Comparison of ENCODE assay signal across 23 cellular contexts in the genomic region with DNA sequence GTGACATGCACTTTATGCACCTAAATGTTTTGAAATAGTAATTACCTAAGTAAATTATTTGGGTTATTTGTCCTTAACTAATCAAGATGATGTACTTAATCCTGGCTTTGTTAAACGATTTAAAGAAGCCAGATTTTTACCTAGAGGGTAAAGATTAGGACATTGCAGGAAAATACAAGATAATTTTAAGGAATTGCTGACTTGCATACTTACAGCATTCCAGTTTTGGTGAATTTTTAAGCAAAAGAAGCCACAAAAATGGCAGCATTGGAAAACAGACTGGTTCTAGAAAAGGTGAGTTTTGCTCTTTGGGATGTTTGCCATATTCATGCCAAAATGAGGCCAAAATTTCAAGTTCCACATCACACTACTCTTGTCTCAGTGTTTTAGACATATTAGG.
"Had no signal": no experiment of that assay in that cellular context is flagged by ENCODE, and none has a peak within 500 bp of the region (broad histone marks: within the 10 kb centered on the region; RNA-seq: fewer than 3 reads in every experiment).

No MANE protein-coding gene starts in this region.

- H3K4me3 ChIP-seq: adrenal gland, MG63, SJCRH30 had no signal

- H3K27ac Mint-ChIP-seq: activated CD8-positive, alpha-beta T cell treated with anti-CD3 and anti-CD28 coated beads, Interleukin-2, amount 10 ng/mL, durations not matched to agents 7 days and 5 days; activated naive CD8-positive, alpha-beta T cell treated with anti-CD3 and anti-CD28 coated beads, Interleukin-2, amount 10 ng/mL, durations not matched to agents 7 days and 5 days; T-helper 1 cell treated with Interleukin-12 subunit alpha and Interleukin-12 subunit beta and Interleukin-4 antibody, amounts not matched to agents 30 μg/mL and 1 μg/mL, for 36 hours; WTC11 had no signal

- ATAC-seq: activated CD8-positive, alpha-beta T cell treated with anti-CD3 and anti-CD28 coated beads, Interleukin-2, amount 10 ng/mL, durations not matched to agents 7 days and 5 days; WTC11 had no signal

- H3K27ac ChIP-seq: adrenal gland, KMS-11, SJCRH30 had no signal

- H3K4me3 Mint-ChIP-seq: activated CD8-positive, alpha-beta T cell treated with anti-CD3 and anti-CD28 coated beads, Interleukin-2, amount 10 ng/mL, durations not matched to agents 7 days and 5 days; activated naive CD8-positive, alpha-beta T cell treated with anti-CD3 and anti-CD28 coated beads, Interleukin-2, amount 10 ng/mL, durations not matched to agents 7 days and 5 days; T-helper 1 cell treated with Interleukin-12 subunit alpha and Interleukin-12 subunit beta and Interleukin-4 antibody, amounts not matched to agents 30 μg/mL and 1 μg/mL, for 36 hours; WTC11 had no signal

- DNase-seq: activated CD4-positive, alpha-beta T cell treated with anti-CD3 and anti-CD28 coated beads for 48 hours; activated CD4-positive, alpha-beta T cell treated with anti-CD3 and anti-CD28 coated beads, Interleukin-2, amount 50 U/mL, for 4 hours; activated CD4-positive, CD25-positive, alpha-beta regulatory T cell treated with anti-CD3 and anti-CD28 coated beads, Interleukin-2, amount 50 U/mL, for 72 hours; activated CD8-positive, alpha-beta memory T cell treated with anti-CD3 and anti-CD28 coated beads, Interleukin-2, amount 50 U/mL, for 48 hours; activated CD8-positive, alpha-beta T cell treated with anti-CD3 and anti-CD28 coated beads, Interleukin-2, amount 10 ng/mL, durations not matched to agents 7 days and 5 days; activated naive CD4-positive, alpha-beta T cell treated with anti-CD3 and anti-CD28 coated beads, Interleukin-2, amount 50 U/mL, for 16 hours; activated naive CD8-positive, alpha-beta T cell treated with anti-CD3 and anti-CD28 coated beads, Interleukin-2, amount 10 ng/mL, durations not matched to agents 7 days and 5 days; activated T-cell treated with anti-CD3 and anti-CD28 coated beads, Interleukin-2, amount 50 U/mL, for 1 hour; adrenal gland; anterior cingulate cortex; caudate nucleus; MG63; MV-4-11; NCI-H1105; NCI-H1436; NCI-H1694 treated with DMSO at 0.1 percent for 48 hours; NCI-H2081; NCI-H524; Right ventricle myocardium superior; SJCRH30 had no signal

- H3K27me3 ChIP-seq: adrenal gland, MG63, SJCRH30 had no signal

- H3K36me3 ChIP-seq: MG63 had no signal

- H3K9me3 ChIP-seq: adrenal gland, MG63, SJCRH30 had no signal

- H3K4me1 Mint-ChIP-seq: WTC11 had no signal

- H3K36me3 Mint-ChIP-seq: WTC11 had no signal

- H3K27me3 Mint-ChIP-seq: activated naive CD8-positive, alpha-beta T cell treated with anti-CD3 and anti-CD28 coated beads, Interleukin-2, amount 10 ng/mL, durations not matched to agents 7 days and 5 days had no signal

- H3K9me3 Mint-ChIP-seq: activated naive CD8-positive, alpha-beta T cell treated with anti-CD3 and anti-CD28 coated beads, Interleukin-2, amount 10 ng/mL, durations not matched to agents 7 days and 5 days; T-helper 1 cell treated with Interleukin-12 subunit alpha and Interleukin-12 subunit beta and Interleukin-4 antibody, amounts not matched to agents 30 μg/mL and 1 μg/mL, for 36 hours; WTC11 had no signal

- H3K9ac ChIP-seq: KMS-11 had no signal

- H3K4me2 ChIP-seq: KMS-11 had no signal
